In the genomic region with DNA sequence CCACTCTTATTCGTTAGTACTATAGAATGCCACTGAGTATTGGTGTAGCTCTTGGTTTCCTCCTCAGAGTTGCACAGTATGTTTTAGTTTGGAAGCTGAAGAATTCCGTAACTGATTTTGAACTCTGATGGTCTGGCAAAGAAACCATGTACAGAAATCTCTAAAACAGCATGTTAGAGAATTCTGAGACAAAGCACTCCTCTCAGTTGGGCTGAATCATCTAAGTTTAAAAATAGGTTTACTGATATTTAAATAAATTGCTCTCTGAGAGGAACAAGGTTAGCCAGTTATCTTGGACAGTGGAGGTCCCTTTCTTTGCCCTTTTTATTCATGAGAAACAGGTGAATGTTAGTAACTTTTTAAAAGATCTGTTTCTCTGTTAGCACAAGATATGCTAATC, we compare ENCODE assay signal across 12 cellular contexts.
"Had no signal": no experiment of that assay in that cellular context is flagged by ENCODE, and none has a peak within 500 bp of the region (broad histone marks: within the 10 kb centered on the region; RNA-seq: fewer than 3 reads in every experiment).

No MANE protein-coding gene starts in this region.

- H3K27ac ChIP-seq: foreskin keratinocyte, pancreas had no signal

- H3K4me3 ChIP-seq: pancreas, thoracic aorta had no signal

- H3K9me3 ChIP-seq: pancreas, thoracic aorta had no signal

- H3K27me3 Mint-ChIP-seq: activated B cell treated with CpG ODN at 0.5 μM for 24 hours; stimulated activated naive CD8-positive, alpha-beta T cell treated with anti-CD3 and anti-CD28 coated beads, Interleukin-15, amount 100 ng/mL, for 72 hours; T-helper 17 cell had no signal

- H3K4me1 ChIP-seq: foreskin keratinocyte, pancreas had no signal

- H3K4me3 Mint-ChIP-seq: activated B cell treated with CpG ODN at 0.5 μM for 24 hours; stimulated activated naive CD8-positive, alpha-beta T cell treated with anti-CD3 and anti-CD28 coated beads, Interleukin-15, amount 100 ng/mL, for 72 hours; T-helper 17 cell had no signal

- H3K27ac Mint-ChIP-seq: activated B cell treated with CpG ODN at 0.5 μM for 24 hours; stimulated activated naive CD8-positive, alpha-beta T cell treated with anti-CD3 and anti-CD28 coated beads, Interleukin-15, amount 100 ng/mL, for 72 hours had no signal

- H3K4me1 Mint-ChIP-seq: stimulated activated naive CD8-positive, alpha-beta T cell treated with anti-CD3 and anti-CD28 coated beads, Interleukin-15, amount 100 ng/mL, for 72 hours had no signal

- H3K9me3 Mint-ChIP-seq: activated B cell treated with CpG ODN at 0.5 μM for 24 hours; stimulated activated naive CD8-positive, alpha-beta T cell treated with anti-CD3 and anti-CD28 coated beads, Interleukin-15, amount 100 ng/mL, for 72 hours had no signal

- DNase-seq: activated B cell treated with CpG ODN at 0.5 μM for 24 hours; activated CD4-positive, alpha-beta T cell treated with anti-CD3 and anti-CD28 coated beads, Interleukin-2, amount 50 U/mL, for 1 hour; activated naive CD4-positive, alpha-beta T cell; activated T-cell treated with anti-CD3 and anti-CD28 coated beads, Interleukin-2, amount 50 U/mL, for 48 hours; central memory CD4-positive, alpha-beta T cell; foreskin keratinocyte; mesendoderm; pancreas; stimulated activated CD4-positive, alpha-beta T cell treated with anti-CD3 and anti-CD28 coated beads, Interleukin-4, amount 100 ng/mL, for 24 hours; stimulated activated naive CD8-positive, alpha-beta T cell treated with anti-CD3 and anti-CD28 coated beads, Interleukin-15, amount 100 ng/mL, for 72 hours; T-helper 17 cell had no signal

- H3K27me3 ChIP-seq: foreskin keratinocyte, pancreas had no signal
